17 cellular contexts compared by ENCODE assay signal in the genomic region with DNA sequence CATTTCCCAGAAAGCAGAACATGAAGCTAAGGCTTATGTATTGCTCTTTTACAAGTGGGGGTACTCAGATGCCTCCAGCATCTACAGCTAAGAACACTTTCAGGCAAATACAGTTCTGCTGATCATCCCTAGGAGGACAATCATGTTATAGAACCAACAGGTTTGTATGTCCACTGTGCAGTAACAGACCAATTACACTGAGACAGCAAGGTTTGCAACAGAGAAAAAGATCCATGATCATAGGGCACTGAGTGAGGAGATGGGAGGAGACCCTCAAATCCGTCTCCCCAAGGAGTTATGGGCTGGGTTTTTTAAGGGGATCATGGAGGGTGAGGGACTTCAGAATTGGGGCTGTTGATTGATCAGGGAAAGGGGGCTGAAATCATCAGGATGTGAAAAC. TPM values are rescaled to one million over a fixed set of nuclear protein-coding genes. Genes with fewer than 3 reads are reported as not detected.
A peak's percentile ranks its signal among the peaks of the same experiment; 100 is the strongest.
DNase-seq lines count a peak whose midpoint lies in the region; ATAC-seq and TF ChIP-seq lines count a peak whose summit lies in the region.
"Had no signal": no experiment of that assay in that cellular context is flagged by ENCODE, and none has a peak within 500 bp of the region (broad histone marks: within the 10 kb centered on the region; RNA-seq: fewer than 3 reads in every experiment).

No MANE protein-coding gene starts in this region.

- H3K4me3 ChIP-seq in HEK293 (ENCODE audit: low read depth, low read length) (no peak overlapping the region), neural progenitor cell (no peak overlapping the region)
- H3K4me3 ChIP-seq: A549, GM12878, GM23338 had no signal

- peaks cover 25% of the 10 kb centered on the region for H3K36me3 Mint-ChIP-seq in type B pancreatic cell
- H3K36me3 Mint-ChIP-seq in stimulated activated effector memory CD8-positive, alpha-beta T cell treated with anti-CD3 and anti-CD28 coated beads, Interleukin-12 subunit alpha, Interleukin-12 subunit beta, amount 100 ng/mL, for 72 hours: no peaks in the 10 kb centered on the region
- H3K36me3 Mint-ChIP-seq in neural progenitor cell: peaks cover 21% of the 10 kb centered on the region

- no peak overlapping the region for H3K4me2 ChIP-seq in neural progenitor cell
- H3K4me2 ChIP-seq: A549, GM23338 had no signal

- no peaks in the 10 kb centered on the region for H3K36me3 ChIP-seq in HEK293 (ENCODE audit: control insufficient read depth in 2 of 2, insufficient read depth in 1 of 2, low read length in 2 of 2)
- H3K36me3 ChIP-seq in neural progenitor cell: no peaks in the 10 kb centered on the region

- CTCF ChIA-PET in HEK293 (lab: Yijun Ruan, JAX): no interaction called here

- no peak overlapping the region for H3K9ac ChIP-seq in neural progenitor cell

- H3K27me3 Mint-ChIP-seq in type B pancreatic cell (no peaks in the 10 kb centered on the region), neural progenitor cell (ENCODE audit: insufficient read depth, low read depth) (no peaks in the 10 kb centered on the region)

- ATAC-seq in stimulated activated effector memory CD8-positive, alpha-beta T cell treated with anti-CD3 and anti-CD28 coated beads, Interleukin-12 subunit alpha, Interleukin-12 subunit beta, amount 100 ng/mL, for 72 hours: no peak
- ATAC-seq: A549, GM12878, GM23338 had no signal

- H3K27ac ChIP-seq in HEK293 (ENCODE audit: extremely low read depth, low read depth, low read length) (no peak overlapping the region), neural progenitor cell (no peak overlapping the region)
- H3K27ac ChIP-seq: A549 had no signal

- H3K4me1 Mint-ChIP-seq in type B pancreatic cell (ENCODE audit: unreplicated experiment): no peaks in the 10 kb centered on the region
- no peaks in the 10 kb centered on the region for H3K4me1 Mint-ChIP-seq in stimulated activated effector memory CD8-positive, alpha-beta T cell treated with anti-CD3 and anti-CD28 coated beads, Interleukin-12 subunit alpha, Interleukin-12 subunit beta, amount 100 ng/mL, for 72 hours
- H3K4me1 Mint-ChIP-seq in neural progenitor cell: no peaks in the 10 kb centered on the region
- H3K4me1 Mint-ChIP-seq: CD4-positive, alpha-beta memory T cell; GM23338; H9 had no signal

- H3K9me3 Mint-ChIP-seq in type B pancreatic cell: peaks cover 31% of the 10 kb centered on the region
- H3K9me3 Mint-ChIP-seq in stimulated activated effector memory CD8-positive, alpha-beta T cell treated with anti-CD3 and anti-CD28 coated beads, Interleukin-12 subunit alpha, Interleukin-12 subunit beta, amount 100 ng/mL, for 72 hours: peaks cover 3% of the 10 kb centered on the region
- H3K9me3 Mint-ChIP-seq in neural progenitor cell: peaks cover 13% of the 10 kb centered on the region

- POLR2A ChIA-PET in HEK293 (lab: Yijun Ruan, JAX): no interaction called here

- H3K27me3 ChIP-seq in neural progenitor cell: no peaks in the 10 kb centered on the region

- DNase-seq in Caki2 (ENCODE audit: low read depth) (peak; percentile 13), type B pancreatic cell (ENCODE audit: extremely low spot score, unreplicated experiment) (no peak), neural progenitor cell (ENCODE audit: low spot score) (no peak), NOMO-1 treated with DMSO at 0.1 percent for 48 hours (lab: John Stamatoyannopoulos, UW; ENCODE audit: unreplicated experiment) (no peak)
- DNase-seq in stimulated activated effector memory CD8-positive, alpha-beta T cell treated with anti-CD3 and anti-CD28 coated beads, Interleukin-12 subunit alpha, Interleukin-12 subunit beta, amount 100 ng/mL, for 72 hours (ENCODE audit: low spot score in 2 of 2): no peak
- DNase-seq: 8988T; C1 segment of cervical spinal cord; CD4-positive, alpha-beta memory T cell; COR-L47; DMS 273 treated with DMSO at 0.1 percent for 48 hours; DMS79; GDM1; H9 had no signal

- H3K4me1 ChIP-seq in HEK293 (ENCODE audit: control insufficient read depth, insufficient read depth, low read length) (no peaks in the 10 kb centered on the region), neural progenitor cell (no peaks in the 10 kb centered on the region)
- H3K4me1 ChIP-seq: A549 had no signal

- H3K4me3 Mint-ChIP-seq in type B pancreatic cell: no peak overlapping the region
- H3K4me3 Mint-ChIP-seq in stimulated activated effector memory CD8-positive, alpha-beta T cell treated with anti-CD3 and anti-CD28 coated beads, Interleukin-12 subunit alpha, Interleukin-12 subunit beta, amount 100 ng/mL, for 72 hours: no peak overlapping the region
- no peak overlapping the region for H3K4me3 Mint-ChIP-seq in neural progenitor cell
- H3K4me3 Mint-ChIP-seq: CD4-positive, alpha-beta memory T cell; GM23338; H9 had no signal

- peak overlapping the region; percentile 6 for H3K27ac Mint-ChIP-seq in type B pancreatic cell
- no peak overlapping the region for H3K27ac Mint-ChIP-seq in stimulated activated effector memory CD8-positive, alpha-beta T cell treated with anti-CD3 and anti-CD28 coated beads, Interleukin-12 subunit alpha, Interleukin-12 subunit beta, amount 100 ng/mL, for 72 hours
- H3K27ac Mint-ChIP-seq in neural progenitor cell: no peak overlapping the region
- H3K27ac Mint-ChIP-seq: GM23338, H9 had no signal

- in situ Hi-C loops in Caki2 (cut with HindIII; ENCODE audit: low pct_unique_long_range_greater_than_20kb, low sequenced_read_pairs): no loop called here

- H3K9me3 ChIP-seq in HEK293 (ENCODE audit: control insufficient read depth, insufficient read depth, low read depth, low read length): no peaks in the 10 kb centered on the region
- no peaks in the 10 kb centered on the region for H3K9me3 ChIP-seq in neural progenitor cell (ENCODE audit: low read depth)

- no peak overlapping the region for H2AFZ ChIP-seq in neural progenitor cell (replicated peaks)
- H2AFZ ChIP-seq: GM23338 had no signal

- H3F3A ChIP-seq in neural progenitor cell (ENCODE audit: low read depth): no peaks in the 10 kb centered on the region

- TF ChIP-seq CTCF in HEK293 (tag by site-specific recombination; IDR thresholded peaks at IDR 0.05) (no peak), type B pancreatic cell (conservative IDR thresholded peaks at IDR 0.05) (no peak), neural progenitor cell (IDR thresholded peaks at IDR 0.05) (no peak)

- no peaks in the 10 kb centered on the region for H4K20me1 ChIP-seq in neural progenitor cell (ENCODE audit: low read depth)

- no peaks in the 10 kb centered on the region for H3K79me2 ChIP-seq in neural progenitor cell (ENCODE audit: low read depth)

TF ChIP-seq in HEK293, 187 proteins besides CTCF, POLR2A, EP300 and RAD21:
- TF ChIP-seq, protein P1, sequence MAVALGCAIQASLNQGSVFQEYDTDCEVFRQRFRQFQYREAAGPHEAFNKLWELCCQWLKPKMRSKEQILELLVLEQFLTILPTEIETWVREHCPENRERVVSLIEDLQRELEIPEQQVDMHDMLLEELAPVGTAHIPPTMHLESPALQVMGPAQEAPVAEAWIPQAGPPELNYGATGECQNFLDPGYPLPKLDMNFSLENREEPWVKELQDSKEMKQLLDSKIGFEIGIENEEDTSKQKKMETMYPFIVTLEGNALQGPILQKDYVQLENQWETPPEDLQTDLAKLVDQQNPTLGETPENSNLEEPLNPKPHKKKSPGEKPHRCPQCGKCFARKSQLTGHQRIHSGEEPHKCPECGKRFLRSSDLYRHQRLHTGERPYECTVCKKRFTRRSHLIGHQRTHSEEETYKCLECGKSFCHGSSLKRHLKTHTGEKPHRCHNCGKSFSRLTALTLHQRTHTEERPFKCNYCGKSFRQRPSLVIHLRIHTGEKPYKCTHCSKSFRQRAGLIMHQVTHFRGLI (tag by site-specific recombination; IDR thresholded peaks at IDR 0.05): no peak
- TF ChIP-seq SP3 (tag by site-specific recombination; IDR thresholded peaks at IDR 0.05) (no peak), SETDB1 (IDR thresholded peaks at IDR 0.05; ENCODE audit: insufficient read length, low read length) (peak; percentile 93), ZNF175 (tag by site-specific recombination; IDR thresholded peaks at IDR 0.05) (no peak), ZNF335 (tag by site-specific recombination; conservative IDR thresholded peaks at IDR 0.05) (no peak), ZSCAN30 (tag by site-specific recombination; IDR thresholded peaks at IDR 0.05) (no peak), TRIM28 (IDR thresholded peaks at IDR 0.05; ENCODE audit: borderline replicate concordance, low read length) (0 out of 2 replicates have a peak, but pooled peaks have one; percentile 24), EGR2 (tag by site-specific recombination; IDR thresholded peaks at IDR 0.05; ENCODE audit: low read depth) (no peak), ZNF76 (tag by site-specific recombination; IDR thresholded peaks at IDR 0.05; ENCODE audit: borderline replicate concordance, low read depth) (no peak), ZNF350 (tag by site-specific recombination; IDR thresholded peaks at IDR 0.05) (no peak), ZNF366 (tag by site-specific recombination; conservative IDR thresholded peaks at IDR 0.05) (no peak)
- TF ChIP-seq, protein P2, sequence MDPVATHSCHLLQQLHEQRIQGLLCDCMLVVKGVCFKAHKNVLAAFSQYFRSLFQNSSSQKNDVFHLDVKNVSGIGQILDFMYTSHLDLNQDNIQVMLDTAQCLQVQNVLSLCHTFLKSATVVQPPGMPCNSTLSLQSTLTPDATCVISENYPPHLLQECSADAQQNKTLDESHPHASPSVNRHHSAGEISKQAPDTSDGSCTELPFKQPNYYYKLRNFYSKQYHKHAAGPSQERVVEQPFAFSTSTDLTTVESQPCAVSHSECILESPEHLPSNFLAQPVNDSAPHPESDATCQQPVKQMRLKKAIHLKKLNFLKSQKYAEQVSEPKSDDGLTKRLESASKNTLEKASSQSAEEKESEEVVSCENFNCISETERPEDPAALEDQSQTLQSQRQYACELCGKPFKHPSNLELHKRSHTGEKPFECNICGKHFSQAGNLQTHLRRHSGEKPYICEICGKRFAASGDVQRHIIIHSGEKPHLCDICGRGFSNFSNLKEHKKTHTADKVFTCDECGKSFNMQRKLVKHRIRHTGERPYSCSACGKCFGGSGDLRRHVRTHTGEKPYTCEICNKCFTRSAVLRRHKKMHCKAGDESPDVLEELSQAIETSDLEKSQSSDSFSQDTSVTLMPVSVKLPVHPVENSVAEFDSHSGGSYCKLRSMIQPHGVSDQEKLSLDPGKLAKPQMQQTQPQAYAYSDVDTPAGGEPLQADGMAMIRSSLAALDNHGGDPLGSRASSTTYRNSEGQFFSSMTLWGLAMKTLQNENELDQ (tag by site-specific recombination; IDR thresholded peaks at IDR 0.05; ENCODE audit: low read depth): no peak
TF ChIP-seq in HEK293: peak in this region for 2.

RNA-seq across cellular contexts. Expression of a gene that starts 39.1 kb away (rescaled TPM):
- total RNA-seq in Caki2 (2014; rRNA removed; shearing (Covaris generic); ENCODE audit: low replicate concordance): 0.98 and 1.5 TPM in 2 replicates
- total RNA-seq in type B pancreatic cell (ENCODE audit: low replicate concordance): 10.3 and 14.0 TPM in 2 replicates
- 20.8 and 21.4 TPM in 2 replicates for total RNA-seq in neural progenitor cell (ENCODE audit: low replicate concordance)
